In the genomic region with DNA sequence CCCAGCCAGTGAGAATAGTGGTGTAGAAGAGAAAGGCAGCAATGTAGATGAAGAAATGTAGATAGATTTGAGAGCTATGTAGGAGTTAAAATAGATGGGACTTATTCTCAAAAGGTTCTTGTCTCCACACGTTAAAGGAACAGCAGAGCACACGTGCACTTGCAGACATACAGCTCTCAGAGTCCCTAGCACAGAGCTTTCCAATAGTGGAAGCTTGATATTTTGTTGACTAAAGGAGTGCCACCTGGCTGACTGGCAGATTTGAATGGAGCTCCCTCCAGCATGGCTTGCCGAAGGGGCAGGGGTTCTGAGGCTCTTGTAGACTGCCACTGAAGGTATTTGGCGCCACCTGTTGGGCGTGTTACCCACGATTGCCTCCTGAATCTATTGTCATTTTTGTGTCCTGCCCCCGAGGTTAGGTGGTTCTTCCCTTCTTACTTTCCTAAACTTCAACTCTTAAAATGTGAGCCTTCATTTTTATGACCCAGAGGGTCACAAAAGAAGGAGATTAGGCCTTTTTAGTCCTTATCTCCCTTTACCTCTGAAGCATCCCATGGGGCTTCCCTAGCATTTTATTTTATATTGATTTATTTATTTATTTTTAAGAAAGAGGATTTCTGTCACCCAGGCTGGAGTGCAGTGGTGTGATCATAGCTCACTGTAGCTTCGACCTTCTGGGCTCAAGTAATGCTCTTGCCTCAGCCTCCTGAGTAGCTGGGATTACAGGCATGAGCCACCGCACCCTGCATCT, we compare ENCODE assay signal across 8 cellular contexts. TPM values are rescaled to one million over a fixed set of nuclear protein-coding genes. Genes with fewer than 3 reads are reported as not detected.
DNase-seq lines count a peak whose midpoint lies in the region; ATAC-seq and TF ChIP-seq lines count a peak whose summit lies in the region.

No MANE protein-coding gene starts in this region.

- H3K9me3 Mint-ChIP-seq in activated naive CD4-positive, alpha-beta T cell treated with anti-CD3 and anti-CD28 coated beads, Interleukin-2, amount 10 ng/mL, durations not matched to agents 7 days and 5 days = no peaks in the 10 kb centered on the region
- H3K9me3 Mint-ChIP-seq in glutamatergic neuron (ENCODE audit: unreplicated experiment) = peaks cover 9% of the 10 kb centered on the region
- H3K9me3 Mint-ChIP-seq in progenitor cell of endocrine pancreas (ENCODE audit: low read depth) = no peaks in the 10 kb centered on the region

- no peaks in the 10 kb centered on the region for H3K9me3 ChIP-seq in uterus

- H3K4me1 ChIP-seq in uterus = no peaks in the 10 kb centered on the region

- H3K4me3 Mint-ChIP-seq in activated naive CD4-positive, alpha-beta T cell treated with anti-CD3 and anti-CD28 coated beads, Interleukin-2, amount 10 ng/mL, durations not matched to agents 7 days and 5 days = no peak overlapping the region
- no peak overlapping the region for H3K4me3 Mint-ChIP-seq in glutamatergic neuron (ENCODE audit: unreplicated experiment)
- H3K4me3 Mint-ChIP-seq in progenitor cell of endocrine pancreas (ENCODE audit: low read depth) = no peak overlapping the region

- H3K27me3 Mint-ChIP-seq in activated naive CD4-positive, alpha-beta T cell treated with anti-CD3 and anti-CD28 coated beads, Interleukin-2, amount 10 ng/mL, durations not matched to agents 7 days and 5 days = peaks cover 24% of the 10 kb centered on the region
- H3K27me3 Mint-ChIP-seq in glutamatergic neuron (ENCODE audit: unreplicated experiment) (peaks cover 5% of the 10 kb centered on the region), progenitor cell of endocrine pancreas (peaks cover 30% of the 10 kb centered on the region)

- TF ChIP-seq CTCF in glutamatergic neuron (IDR thresholded peaks at IDR 0.05; ENCODE audit: partially characterized antibody, unreplicated experiment) (peak; percentile 58), progenitor cell of endocrine pancreas (IDR thresholded peaks at IDR 0.05; ENCODE audit: unreplicated experiment) (peak; percentile 90), uterus (IDR thresholded peaks at IDR 0.05) (peak; percentile 91 to 94 (median 93))

- DNase-seq in AML-193 (lab: John Stamatoyannopoulos, UW) (peak; percentile 86 to 90), NCI-H1417 (lab: John Stamatoyannopoulos, UW) (peak; percentile 82 to 94 (median 92)), SKM-1 (lab: John Stamatoyannopoulos, UW; ENCODE audit: unreplicated experiment) (peak; percentile 67), glutamatergic neuron (peak; percentile 89), progenitor cell of endocrine pancreas (ENCODE audit: low spot score, unreplicated experiment) (peak; percentile 70), uterus (peak; percentile 87 to 93)
- peak; percentile 95 for DNase-seq in activated naive CD4-positive, alpha-beta T cell treated with anti-CD3 and anti-CD28 coated beads, Interleukin-2, amount 10 ng/mL, durations not matched to agents 7 days and 5 days

- intact Hi-C loops in uterus (cut with DNase I; ENCODE audit: low total_unique reads) = loop anchor here (5.0 to 10.0 kb wide), 3 partner anchors 50 to 103 kb away; no protein-coding TSS in a partner anchor

- H3K27ac ChIP-seq in uterus = no peak overlapping the region

- H3K27ac Mint-ChIP-seq in activated naive CD4-positive, alpha-beta T cell treated with anti-CD3 and anti-CD28 coated beads, Interleukin-2, amount 10 ng/mL, durations not matched to agents 7 days and 5 days = peak overlapping the region; percentile 12
- peak overlapping the region; percentile 2 for H3K27ac Mint-ChIP-seq in glutamatergic neuron (ENCODE audit: unreplicated experiment)
- no peak overlapping the region for H3K27ac Mint-ChIP-seq in progenitor cell of endocrine pancreas

- H3K4me1 Mint-ChIP-seq in activated naive CD4-positive, alpha-beta T cell treated with anti-CD3 and anti-CD28 coated beads, Interleukin-2, amount 10 ng/mL, durations not matched to agents 7 days and 5 days = peaks cover 20% of the 10 kb centered on the region
- peaks cover 1% of the 10 kb centered on the region for H3K4me1 Mint-ChIP-seq in glutamatergic neuron (ENCODE audit: low read depth, unreplicated experiment)
- H3K4me1 Mint-ChIP-seq in progenitor cell of endocrine pancreas (ENCODE audit: low read depth) = peaks cover 40% of the 10 kb centered on the region

- H3K36me3 Mint-ChIP-seq in activated naive CD4-positive, alpha-beta T cell treated with anti-CD3 and anti-CD28 coated beads, Interleukin-2, amount 10 ng/mL, durations not matched to agents 7 days and 5 days = peaks cover 22% of the 10 kb centered on the region
- no peaks in the 10 kb centered on the region for H3K36me3 Mint-ChIP-seq in glutamatergic neuron (ENCODE audit: unreplicated experiment)
- peaks cover 19% of the 10 kb centered on the region for H3K36me3 Mint-ChIP-seq in progenitor cell of endocrine pancreas (ENCODE audit: insufficient read depth)

- peak; percentile 52 for ATAC-seq in GM21367 (IDR thresholded peaks at IDR 0.05; ENCODE audit: unreplicated experiment)

- H3K36me3 ChIP-seq in uterus = no peaks in the 10 kb centered on the region

- no peak overlapping the region for H3K4me3 ChIP-seq in uterus

- CTCF ChIA-PET in activated naive CD4-positive, alpha-beta T cell treated with anti-CD3 and anti-CD28 coated beads, Interleukin-2, amount 10 ng/mL, durations not matched to agents 7 days and 5 days (lab: Charles Lee) = interaction anchor here (0.6 to 8.2 kb wide), 43 partner anchors 9 to 264 kb away, joined by 3 to 140 read pairs (median 5); a partner anchor contains a TSS

- H3K27me3 ChIP-seq in uterus = no peaks in the 10 kb centered on the region

- TF ChIP-seq POLR2A in uterus (IDR thresholded peaks at IDR 0.05) = no peak

RNA-seq across cellular contexts. Expression of a gene that starts 16.4 kb away (rescaled TPM):
- 213 TPM for total RNA-seq in glutamatergic neuron (ENCODE audit: unreplicated experiment)
- 229 and 238 TPM in 2 replicates for total RNA-seq in progenitor cell of endocrine pancreas
- total RNA-seq in uterus = 100 to 1,000 TPM in 2 of 4 donors, 10 to 100 TPM in 2; 42.5 to 202 (median 120) TPM

RNA-seq across cellular contexts. Expression of a gene that starts 24.6 kb away (rescaled TPM):
- total RNA-seq in glutamatergic neuron (ENCODE audit: unreplicated experiment) = 0.69 TPM
- 4.1 and 5.6 TPM in 2 replicates for total RNA-seq in progenitor cell of endocrine pancreas
- total RNA-seq in uterus = 10 to 100 TPM in 3 of 4 donors, 1 to 10 TPM in 1; 8.2 to 34.1 (median 18.4) TPM

RNA-seq across cellular contexts. Expression of a gene that starts 31.9 kb away (rescaled TPM):
- 0.76 TPM for total RNA-seq in glutamatergic neuron (ENCODE audit: unreplicated experiment)
- 3.3 and 3.4 TPM in 2 replicates for total RNA-seq in progenitor cell of endocrine pancreas
- total RNA-seq in uterus = 100 to 1,000 TPM in 1 of 4 donors, 10 to 100 TPM in 2, 1 to 10 TPM in 1; 6.6 to 134 (median 51.7) TPM

RNA-seq across cellular contexts. Expression of a gene that starts 44.0 kb away (rescaled TPM):
- total RNA-seq in glutamatergic neuron (ENCODE audit: unreplicated experiment) (not detected), progenitor cell of endocrine pancreas (1.1 and 1.8 TPM in 2 replicates), uterus (10 to 100 TPM; 16.9 to 29.4 (median 22.4) TPM)
